9 cellular contexts compared by ENCODE assay signal in the genomic region with DNA sequence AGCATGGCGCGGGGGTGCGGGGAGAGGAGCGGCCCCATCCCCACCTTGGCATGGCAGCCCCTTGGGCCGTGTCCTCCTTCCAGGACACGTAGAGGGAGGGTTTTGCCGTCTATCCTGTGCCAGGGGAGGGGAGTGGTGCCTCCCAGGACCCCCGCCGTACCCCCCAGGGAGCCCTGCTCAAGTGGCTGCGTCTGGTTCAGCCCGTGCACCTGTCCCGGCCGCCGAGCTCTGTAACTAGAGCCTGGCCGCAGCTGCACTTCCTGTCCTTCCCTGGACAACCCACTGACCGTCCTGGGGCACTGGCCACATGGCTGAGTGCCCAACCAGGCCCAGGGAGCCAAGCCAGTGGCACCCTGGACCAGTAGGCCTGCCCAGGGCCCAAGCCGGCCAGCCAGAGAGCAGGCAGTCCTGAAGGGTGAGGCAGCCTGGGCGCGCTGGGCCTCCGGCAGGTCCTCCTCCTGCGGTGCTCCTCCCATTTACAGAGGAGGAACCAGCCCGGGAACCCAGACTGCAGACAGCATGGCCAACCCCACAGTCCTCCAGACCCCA. TPM values are rescaled to one million over a fixed set of nuclear protein-coding genes. Genes with fewer than 3 reads are reported as not detected.
DNase-seq lines count a peak whose midpoint lies in the region; ATAC-seq and TF ChIP-seq lines count a peak whose summit lies in the region.
"Had no signal": no experiment of that assay in that cellular context is flagged by ENCODE, and none has a peak within 500 bp of the region (broad histone marks: within the 10 kb centered on the region; RNA-seq: fewer than 3 reads in every experiment).

No MANE protein-coding gene starts in this region.

- H2BK15ac ChIP-seq in neuronal stem cell (ENCODE audit: low read length) = peak overlapping the region; percentile 89

- TF ChIP-seq CTCF in PC-3 (conservative IDR thresholded peaks at IDR 0.05; ENCODE audit: low read depth, low read length) = no peak

- peak overlapping the region; percentile 89 for H3K23ac ChIP-seq in neuronal stem cell (ENCODE audit: low read depth, low read length, poor library complexity)

- intact Hi-C loops in PC-3 (cut with micrococcal nuclease) = no loop called here
- intact Hi-C loops in naive thymus-derived CD4-positive, alpha-beta T cell (cut with micrococcal nuclease) = no loop called here

- CTCF ChIA-PET in PC-3 (lab: Charles Lee) = no interaction called here
- CTCF ChIA-PET in naive thymus-derived CD4-positive, alpha-beta T cell (lab: Charles Lee) = no interaction called here

- H3K79me1 ChIP-seq in neuronal stem cell (ENCODE audit: low read depth, low read length) = peaks cover 41% of the 10 kb centered on the region

- H3K4me2 ChIP-seq in PC-3 (ENCODE audit: low read length) (peak overlapping the region; percentile 79), neuronal stem cell (ENCODE audit: insufficient read depth, low read length, poor library complexity, severe bottlenecking) (no peak overlapping the region)

- H3K14ac ChIP-seq in neuronal stem cell (ENCODE audit: low read length) = peak overlapping the region; percentile 97

- no peak overlapping the region for H3K4ac ChIP-seq in neuronal stem cell (ENCODE audit: low read length)

- H3K27ac Mint-ChIP-seq in naive thymus-derived CD4-positive, alpha-beta T cell = no peak overlapping the region

- no peak overlapping the region for H3K4me3 Mint-ChIP-seq in naive thymus-derived CD4-positive, alpha-beta T cell

- H3K9ac ChIP-seq in PC-3 (ENCODE audit: low read length) (peak overlapping the region; percentile 79), neuronal stem cell (ENCODE audit: low read depth, low read length, poor library complexity) (peak overlapping the region; percentile 81)

- H3K4me1 Mint-ChIP-seq in naive thymus-derived CD4-positive, alpha-beta T cell = no peaks in the 10 kb centered on the region

- in situ Hi-C loops in ACHN (cut with HindIII; ENCODE audit: low pct_ligation_motif_present, low pct_unique_long_range_greater_than_20kb, low sequenced_read_pairs) = no loop called here

- H3K36me3 Mint-ChIP-seq in naive thymus-derived CD4-positive, alpha-beta T cell = no peaks in the 10 kb centered on the region

- H3K36me3 ChIP-seq in PC-3 (ENCODE audit: low read depth, low read length) = peaks cover 32% of the 10 kb centered on the region; the same call in 1 of the 2 replicates
- H3K36me3 ChIP-seq in esophagus (ENCODE audit: control insufficient read depth in 2 of 2, insufficient read depth in 2 of 2, low read length in 1 of 2) = peaks cover 0 to 9% of the 10 kb centered on the region in 2 donors
- H3K36me3 ChIP-seq in neuronal stem cell (replicated peaks in 1 of 2; ENCODE audit: control insufficient read depth in 2 of 2, insufficient read depth in 2 of 2, low read length in 2 of 2) = peaks cover 6 to 9% of the 10 kb centered on the region in 2 donors
- no peaks in the 10 kb centered on the region for H3K36me3 ChIP-seq in naive thymus-derived CD4-positive, alpha-beta T cell (ENCODE audit: control insufficient read depth in 2 of 3, insufficient read depth in 3 of 3, low read length in 3 of 3)

- peaks cover 0 to 4% (median 0%) of the 10 kb centered on the region in 5 donors for H3K27me3 Mint-ChIP-seq in naive thymus-derived CD4-positive, alpha-beta T cell

- 38 to 46% methylated on average over 22 of the region's 22 CpGs for WGBS in esophagus, 2 donors
- no CpG with 5 or more reads among the region's 22 CpGs for WGBS in neuronal stem cell (ENCODE audit: extremely low coverage in 2 of 2, insufficient read length in 2 of 2, insufficient replicate concordance in 1 of 2), 2 donors

- peak overlapping the region; percentile 93 for H2BK5ac ChIP-seq in neuronal stem cell (ENCODE audit: low read length)

- H4K8ac ChIP-seq in neuronal stem cell (ENCODE audit: low read depth, low read length) = no peak overlapping the region

- peak overlapping the region; percentile 80 for H3K18ac ChIP-seq in neuronal stem cell (ENCODE audit: low read length)

- peak overlapping the region; percentile 93 for H3K27ac ChIP-seq in PC-3 (ENCODE audit: low read length)
- peak overlapping the region; percentile 60 to 87 for H3K27ac ChIP-seq in esophagus (ENCODE audit: low read depth in 2 of 2, low read length in 1 of 2)
- no peak overlapping the region for H3K27ac ChIP-seq in neuronal stem cell (replicated peaks; ENCODE audit: low read length)
- H3K27ac ChIP-seq in naive thymus-derived CD4-positive, alpha-beta T cell (ENCODE audit: low read depth, low read length) = no peak overlapping the region

- peak; percentile 3 for ATAC-seq in PC-3
- no peak for ATAC-seq in naive thymus-derived CD4-positive, alpha-beta T cell

- DNase-seq in ACHN (peak; percentile 84), PC-3 (peak; percentile 29), neuronal stem cell (ENCODE audit: low spot score) (no peak), NAMALWA (ENCODE audit: low spot score) (no peak), middle frontal gyrus (ENCODE audit: extremely low spot score, low spot score) (no peak), OCI-M2 (lab: John Stamatoyannopoulos, UW; ENCODE audit: unreplicated experiment) (no peak)
- DNase-seq in naive thymus-derived CD4-positive, alpha-beta T cell = no peak
- DNase-seq: AML-193 had no signal

- H3K9me3 ChIP-seq in PC-3 (ENCODE audit: low read length) = no peaks in the 10 kb centered on the region
- no peaks in the 10 kb centered on the region for H3K9me3 ChIP-seq in esophagus (ENCODE audit: control insufficient read depth in 2 of 2, insufficient read depth in 1 of 2, low read depth in 1 of 2, low read length in 1 of 2)
- no peaks in the 10 kb centered on the region for H3K9me3 ChIP-seq in neuronal stem cell (replicated peaks in 1 of 2; ENCODE audit: control insufficient read depth in 2 of 2, insufficient read depth in 1 of 2, low read depth in 1 of 2, low read length in 2 of 2)
- H3K9me3 ChIP-seq in naive thymus-derived CD4-positive, alpha-beta T cell (ENCODE audit: control insufficient read depth in 2 of 3, low read length in 3 of 3) = no peaks in the 10 kb centered on the region

- peaks cover 89% of the 10 kb centered on the region for H3K79me2 ChIP-seq in PC-3 (ENCODE audit: low read length)

- H3F3A ChIP-seq in PC-3 (ENCODE audit: low read length, unreplicated experiment) = no peaks in the 10 kb centered on the region

- POLR2A ChIA-PET in PC-3 (lab: Charles Lee; ENCODE audit: unreplicated experiment) = no interaction called here
- POLR2A ChIA-PET in naive thymus-derived CD4-positive, alpha-beta T cell (lab: Charles Lee) = no interaction called here

- 0 out of 2 replicates have a peak, but pooled peaks cover 12% of the 10 kb centered on the region for H4K20me1 ChIP-seq in PC-3 (ENCODE audit: low read length)

- H3K9me2 ChIP-seq in PC-3 (replicated peaks; ENCODE audit: low read length) = no peaks in the 10 kb centered on the region

- H4K91ac ChIP-seq in neuronal stem cell (ENCODE audit: low read depth, low read length, poor library complexity) = no peak overlapping the region

- H2AK5ac ChIP-seq in neuronal stem cell (ENCODE audit: low read depth, low read length) = peak overlapping the region; percentile 99

- no peak overlapping the region for H2BK120ac ChIP-seq in neuronal stem cell (ENCODE audit: low read depth, low read length)

- no peaks in the 10 kb centered on the region for H3K9me3 Mint-ChIP-seq in naive thymus-derived CD4-positive, alpha-beta T cell

- H3K27me3 ChIP-seq in PC-3 (ENCODE audit: low read length) (no peaks in the 10 kb centered on the region), esophagus (ENCODE audit: control insufficient read depth in 1 of 2, insufficient read depth in 2 of 2, low read length in 2 of 2) (no peaks in the 10 kb centered on the region), neuronal stem cell (ENCODE audit: control insufficient read depth in 3 of 3, insufficient read depth in 3 of 3, low read depth in 1 of 3, low read length in 3 of 3) (no peaks in the 10 kb centered on the region)
- no peaks in the 10 kb centered on the region for H3K27me3 ChIP-seq in naive thymus-derived CD4-positive, alpha-beta T cell (ENCODE audit: control insufficient read depth in 2 of 2, insufficient read depth in 2 of 2, low read length in 2 of 2)

- H3K4me3 ChIP-seq in PC-3 (ENCODE audit: low read length) (0 out of 2 replicates have a peak overlapping the region, but pooled peaks have one; percentile 26), esophagus (ENCODE audit: low read depth in 1 of 2, low read length in 2 of 2) (no peak overlapping the region), neuronal stem cell (ENCODE audit: low read length in 2 of 2) (no peak overlapping the region)
- H3K4me3 ChIP-seq in naive thymus-derived CD4-positive, alpha-beta T cell (ENCODE audit: low read length) = no peak overlapping the region

- H3K4me1 ChIP-seq in PC-3 (ENCODE audit: insufficient read depth, low read length) (peaks cover 91% of the 10 kb centered on the region), esophagus (ENCODE audit: control insufficient read depth in 2 of 2, insufficient read depth in 2 of 2, low read length in 1 of 2) (peaks cover 44 to 77% of the 10 kb centered on the region in 2 donors), neuronal stem cell (ENCODE audit: control insufficient read depth in 2 of 2, insufficient read depth in 1 of 2, low read depth in 1 of 2, low read length in 2 of 2) (peaks cover 28 to 57% of the 10 kb centered on the region in 2 donors)
- no peaks in the 10 kb centered on the region for H3K4me1 ChIP-seq in naive thymus-derived CD4-positive, alpha-beta T cell (ENCODE audit: control insufficient read depth in 2 of 2, insufficient read depth in 2 of 2, low read length in 2 of 2)

- H2BK12ac ChIP-seq in neuronal stem cell (ENCODE audit: low read length) = peak overlapping the region; percentile 73

- BruUV-seq in PC-3 (replicated peaks; lab: Mats Ljungman, UMichigan) = TSS peak; percentile 6

- H2AFZ ChIP-seq in PC-3 (ENCODE audit: low read length) (no peak overlapping the region), neuronal stem cell (ENCODE audit: low read length) (no peak overlapping the region)

RNA-seq across cellular contexts. Expression of gene LAMA5, which starts 8.9 kb away (rescaled TPM):
- 196 and 308 TPM in 2 replicates for total RNA-seq in PC-3 (2014; rRNA removed)
- polyA plus RNA-seq in esophagus = 100 to 1,000 TPM in 1 of 2 donors, 10 to 100 TPM in 1; 79.9 to 329 TPM
- 59.5 TPM for polyA plus RNA-seq in neuronal stem cell (2013, experiment 1 of 2)
- 57.4 TPM for polyA plus RNA-seq in neuronal stem cell (2013, experiment 2 of 2)
- 1 to 10 TPM in 1 of 5 experiments, under 1 TPM in 4; 0.05 to 1.3 (median 0.57) TPM for total RNA-seq in naive thymus-derived CD4-positive, alpha-beta T cell
- polyA plus RNA-seq in naive thymus-derived CD4-positive, alpha-beta T cell = not detected

RNA-seq across cellular contexts. Expression of gene RPS21, which starts 28.7 kb away (rescaled TPM):
- 1,250 and 1,945 TPM in 2 replicates for total RNA-seq in PC-3 (2014; rRNA removed)
- 1,000 to 10,000 TPM; 4,370 to 5,155 TPM for polyA plus RNA-seq in esophagus
- polyA plus RNA-seq in neuronal stem cell (2013, experiment 1 of 2) = 3,158 TPM
- polyA plus RNA-seq in neuronal stem cell (2013, experiment 2 of 2) = 3,117 TPM
- total RNA-seq in naive thymus-derived CD4-positive, alpha-beta T cell = 1,000 to 10,000 TPM; 2,026 to 3,407 (median 3,308) TPM
- polyA plus RNA-seq in naive thymus-derived CD4-positive, alpha-beta T cell = 1,000 to 10,000 TPM; 3,163 to 3,458 TPM

RNA-seq across cellular contexts. Expression of gene CABLES2, which starts 48.8 kb away (rescaled TPM):
- 12.4 and 13.5 TPM in 2 replicates for total RNA-seq in PC-3 (2014; rRNA removed)
- polyA plus RNA-seq in esophagus = 1 to 10 TPM; 1.6 to 2.4 TPM
- 15.0 TPM for polyA plus RNA-seq in neuronal stem cell (2013, experiment 1 of 2)
- polyA plus RNA-seq in neuronal stem cell (2013, experiment 2 of 2) = 14.9 TPM
- total RNA-seq in naive thymus-derived CD4-positive, alpha-beta T cell = 10 to 100 TPM in 1 of 5 experiments, 1 to 10 TPM in 4; 4.3 to 16.7 (median 6.3) TPM
- 1 to 10 TPM in 1 of 2 donors, under 1 TPM in 1; 0.61 to 1.8 TPM for polyA plus RNA-seq in naive thymus-derived CD4-positive, alpha-beta T cell

RNA-seq across cellular contexts. Expression of gene ADRM1, which starts 55.4 kb away (rescaled TPM):
- 374 and 487 TPM in 2 replicates for total RNA-seq in PC-3 (2014; rRNA removed)
- 100 to 1,000 TPM in 1 of 2 donors, 10 to 100 TPM in 1; 84.9 to 117 TPM for polyA plus RNA-seq in esophagus
- 69.1 TPM for polyA plus RNA-seq in neuronal stem cell (2013, experiment 1 of 2)
- 69.0 TPM for polyA plus RNA-seq in neuronal stem cell (2013, experiment 2 of 2)
- total RNA-seq in naive thymus-derived CD4-positive, alpha-beta T cell = 100 to 1,000 TPM in 1 of 5 experiments, 10 to 100 TPM in 4; 51.3 to 117 (median 55.0) TPM
- 10 to 100 TPM; 73.7 to 99.9 TPM for polyA plus RNA-seq in naive thymus-derived CD4-positive, alpha-beta T cell

Comparison
In these comparisons a context has a peak if more than half of its experiments do, and no peak if none do; other contexts are left out.
1. DNase-seq: peak in ACHN (single experiment) and PC-3 (single experiment); none in neuronal stem cell (single experiment), NAMALWA (single experiment), naive thymus-derived CD4-positive, alpha-beta T cell (0 of 9), middle frontal gyrus (single experiment) and OCI-M2 (single experiment).
2. H3K27ac ChIP-seq: peak in PC-3 (single experiment) and esophagus (2 of 2); none in neuronal stem cell (single experiment) and naive thymus-derived CD4-positive, alpha-beta T cell (single experiment).
3. RNA of gene LAMA5, which starts 8.9 kb away (total RNA-seq): 196 to 308 TPM in PC-3; 0.05 to 1.3 TPM in naive thymus-derived CD4-positive, alpha-beta T cell; every median in the first group is over 10 times any median in the second.